ENCODE assay signal across 18 cellular contexts in genomic region chr17:81242421-81243332, GRCh38. TPM values are rescaled to one million over a fixed set of nuclear protein-coding genes. Genes with fewer than 3 reads are reported as not detected.
DNase-seq lines count a peak whose midpoint lies in the region; ATAC-seq and TF ChIP-seq lines count a peak whose summit lies in the region.
"Had no signal": no experiment of that assay in that cellular context is flagged by ENCODE, and none has a peak within 500 bp of the region (broad histone marks: within the 10 kb centered on the region; RNA-seq: fewer than 3 reads in every experiment).

No MANE protein-coding gene starts in this region.

- H3K27ac Mint-ChIP-seq in activated naive CD4-positive, alpha-beta T cell treated with anti-CD3 and anti-CD28 coated beads, Interleukin-2, amount 50 U/mL, for 24 hours: no peak overlapping the region
- H3K27ac Mint-ChIP-seq in activated naive CD8-positive, alpha-beta T cell treated with anti-CD3 and anti-CD28 coated beads, Interleukin-2, amount 10 ng/mL, durations not matched to agents 7 days and 5 days: no peak overlapping the region
- no peak overlapping the region for H3K27ac Mint-ChIP-seq in neural progenitor cell
- H3K27ac Mint-ChIP-seq in type B pancreatic cell: no peak overlapping the region

- no peak for ATAC-seq in activated naive CD8-positive, alpha-beta T cell treated with anti-CD3 and anti-CD28 coated beads, Interleukin-2, amount 10 ng/mL, durations not matched to agents 7 days and 5 days (ENCODE audit: low read depth)
- ATAC-seq in HG03457 (IDR thresholded peaks at IDR 0.05; ENCODE audit: unreplicated experiment): no peak
- ATAC-seq: activated CD4-positive, CD25-positive, alpha-beta regulatory T cell treated with anti-CD3 and anti-CD28 coated beads, Interleukin-2, amount 50 U/mL, for 24 hours; activated T-cell treated with anti-CD3 and anti-CD28 coated beads, Interleukin-2, amount 50 U/mL, for 72 hours; PC-3; sciatic nerve had no signal

- POLR2A ChIA-PET in activated naive CD8-positive, alpha-beta T cell treated with anti-CD3 and anti-CD28 coated beads, Interleukin-2, amount 10 ng/mL, durations not matched to agents 7 days and 5 days (lab: Charles Lee): no interaction called here

- no peaks in the 10 kb centered on the region for H3K36me3 Mint-ChIP-seq in activated naive CD4-positive, alpha-beta T cell treated with anti-CD3 and anti-CD28 coated beads, Interleukin-2, amount 50 U/mL, for 24 hours
- peaks cover 5% of the 10 kb centered on the region for H3K36me3 Mint-ChIP-seq in activated naive CD8-positive, alpha-beta T cell treated with anti-CD3 and anti-CD28 coated beads, Interleukin-2, amount 10 ng/mL, durations not matched to agents 7 days and 5 days
- H3K36me3 Mint-ChIP-seq in neural progenitor cell: peaks cover 1% of the 10 kb centered on the region
- H3K36me3 Mint-ChIP-seq in type B pancreatic cell: no peaks in the 10 kb centered on the region

- H3K4me1 Mint-ChIP-seq in activated naive CD4-positive, alpha-beta T cell treated with anti-CD3 and anti-CD28 coated beads, Interleukin-2, amount 50 U/mL, for 24 hours: peaks cover 31% of the 10 kb centered on the region
- H3K4me1 Mint-ChIP-seq in activated naive CD8-positive, alpha-beta T cell treated with anti-CD3 and anti-CD28 coated beads, Interleukin-2, amount 10 ng/mL, durations not matched to agents 7 days and 5 days: peaks cover 23% of the 10 kb centered on the region
- H3K4me1 Mint-ChIP-seq in neural progenitor cell: peaks cover 26% of the 10 kb centered on the region
- H3K4me1 Mint-ChIP-seq in type B pancreatic cell (ENCODE audit: unreplicated experiment): peaks cover 11% of the 10 kb centered on the region

- H3K4me2 ChIP-seq in neural progenitor cell: no peak overlapping the region

- H2AFZ ChIP-seq in neural progenitor cell (replicated peaks): no peak overlapping the region

- TF ChIP-seq EP300 in Ishikawa (IDR thresholded peaks at IDR 0.05; ENCODE audit: borderline replicate concordance): no peak

- DNase-seq in activated naive CD4-positive, alpha-beta T cell treated with Interleukin-2 at 50 U/mL for 16 hours: no peak
- DNase-seq in activated naive CD8-positive, alpha-beta T cell treated with anti-CD3 and anti-CD28 coated beads, Interleukin-2, amount 10 ng/mL, durations not matched to agents 7 days and 5 days: no peak
- no peak for DNase-seq in neural progenitor cell (ENCODE audit: low spot score)
- no peak for DNase-seq in vagina (ENCODE audit: extremely low spot score in 2 of 2)
- no peak for DNase-seq in type B pancreatic cell (ENCODE audit: extremely low spot score, unreplicated experiment)
- DNase-seq: activated T-cell treated with anti-CD3 and anti-CD28 coated beads, Interleukin-2, amount 50 U/mL, for 72 hours; DMS 273 treated with DMSO at 0.1 percent for 48 hours; NCI-H510A; PC-3; stimulated activated CD4-positive, alpha-beta T cell treated with anti-CD3 and anti-CD28 coated beads, Interleukin-4, amount 100 ng/mL, for 1 hour; upper lobe of right lung had no signal

- peaks cover 5% of the 10 kb centered on the region for H3K4me1 ChIP-seq in neural progenitor cell
- peaks cover 34% of the 10 kb centered on the region for H3K4me1 ChIP-seq in vagina

- TF ChIP-seq RAD21 in Ishikawa (IDR thresholded peaks at IDR 0.05; ENCODE audit: low read depth): no peak

- TF ChIP-seq POLR2A in vagina (IDR thresholded peaks at IDR 0.05): no peak

- no peak overlapping the region for H3K9ac ChIP-seq in neural progenitor cell

- H3K4me3 ChIP-seq in neural progenitor cell: no peak overlapping the region
- no peak overlapping the region for H3K4me3 ChIP-seq in vagina
- H3K4me3 ChIP-seq: ascending aorta, coronary artery, upper lobe of right lung had no signal

- H4K20me1 ChIP-seq in neural progenitor cell (ENCODE audit: low read depth): peaks cover 17% of the 10 kb centered on the region

- H3K9me3 ChIP-seq in neural progenitor cell (ENCODE audit: low read depth) (no peaks in the 10 kb centered on the region), vagina (no peaks in the 10 kb centered on the region)
- H3K9me3 ChIP-seq: ascending aorta, upper lobe of right lung had no signal

- H3K27me3 Mint-ChIP-seq in activated naive CD4-positive, alpha-beta T cell treated with anti-CD3 and anti-CD28 coated beads, Interleukin-2, amount 50 U/mL, for 24 hours: no peaks in the 10 kb centered on the region
- H3K27me3 Mint-ChIP-seq in activated naive CD8-positive, alpha-beta T cell treated with anti-CD3 and anti-CD28 coated beads, Interleukin-2, amount 10 ng/mL, durations not matched to agents 7 days and 5 days: no peaks in the 10 kb centered on the region
- H3K27me3 Mint-ChIP-seq in neural progenitor cell (ENCODE audit: insufficient read depth, low read depth) (peaks cover 11% of the 10 kb centered on the region), type B pancreatic cell (no peaks in the 10 kb centered on the region)

- H3K79me2 ChIP-seq in neural progenitor cell (ENCODE audit: low read depth): peaks cover 23% of the 10 kb centered on the region

- H3K27me3 ChIP-seq in neural progenitor cell (no peaks in the 10 kb centered on the region), vagina (no peaks in the 10 kb centered on the region)
- H3K27me3 ChIP-seq: ascending aorta, upper lobe of right lung had no signal

- H3K27ac ChIP-seq in neural progenitor cell (no peak overlapping the region), vagina (no peak overlapping the region)
- H3K27ac ChIP-seq: ascending aorta, coronary artery, upper lobe of right lung had no signal

- intact Hi-C loops in vagina (cut with DNase I): no loop called here

- no peak for TF ChIP-seq CTCF in neural progenitor cell (IDR thresholded peaks at IDR 0.05)
- no peak for TF ChIP-seq CTCF in vagina (IDR thresholded peaks at IDR 0.05)
- no peak for TF ChIP-seq CTCF in type B pancreatic cell (conservative IDR thresholded peaks at IDR 0.05)

- H3K4me3 Mint-ChIP-seq in activated naive CD4-positive, alpha-beta T cell treated with anti-CD3 and anti-CD28 coated beads, Interleukin-2, amount 50 U/mL, for 24 hours: peak overlapping the region; percentile 33
- peak overlapping the region; percentile 28 for H3K4me3 Mint-ChIP-seq in activated naive CD8-positive, alpha-beta T cell treated with anti-CD3 and anti-CD28 coated beads, Interleukin-2, amount 10 ng/mL, durations not matched to agents 7 days and 5 days
- H3K4me3 Mint-ChIP-seq in neural progenitor cell: peak overlapping the region; percentile 35
- H3K4me3 Mint-ChIP-seq in type B pancreatic cell: no peak overlapping the region

- H3K9me3 Mint-ChIP-seq in activated naive CD4-positive, alpha-beta T cell treated with anti-CD3 and anti-CD28 coated beads, Interleukin-2, amount 50 U/mL, for 24 hours: no peaks in the 10 kb centered on the region
- H3K9me3 Mint-ChIP-seq in activated naive CD8-positive, alpha-beta T cell treated with anti-CD3 and anti-CD28 coated beads, Interleukin-2, amount 10 ng/mL, durations not matched to agents 7 days and 5 days: no peaks in the 10 kb centered on the region
- no peaks in the 10 kb centered on the region for H3K9me3 Mint-ChIP-seq in neural progenitor cell
- H3K9me3 Mint-ChIP-seq in type B pancreatic cell: no peaks in the 10 kb centered on the region
- H3K9me3 Mint-ChIP-seq: activated T-cell treated with anti-CD3 and anti-CD28 coated beads, Interleukin-2, amount 50 U/mL, for 72 hours had no signal

- H3K36me3 ChIP-seq in neural progenitor cell (no peaks in the 10 kb centered on the region), vagina (no peaks in the 10 kb centered on the region)

- H3F3A ChIP-seq in neural progenitor cell (ENCODE audit: low read depth): peaks cover 22% of the 10 kb centered on the region

TF ChIP-seq in Ishikawa, 13 proteins besides CTCF, POLR2A, EP300 and RAD21 (continues in another document):
- no peak for TF ChIP-seq ZBTB7A (IDR thresholded peaks at IDR 0.05; ENCODE audit: low read depth)
- TF ChIP-seq USF1 (IDR thresholded peaks at IDR 0.05): no peak
- no peak for TF ChIP-seq EGR1 (IDR thresholded peaks at IDR 0.05)

RNA-seq across cellular contexts. Expression of gene NDUFAF8, which starts 3.6 kb away (rescaled TPM):
- 10 to 100 TPM; 33.0 to 44.6 TPM for total RNA-seq in activated naive CD8-positive, alpha-beta T cell treated with anti-CD3 and anti-CD28 coated beads, Interleukin-2, amount 10 ng/mL, durations not matched to agents 7 days and 5 days
- 29.8 and 34.7 TPM in 2 replicates for total RNA-seq in neural progenitor cell (ENCODE audit: low replicate concordance)
- 52.5 TPM for total RNA-seq in vagina
- 56.9 and 82.3 TPM in 2 replicates for total RNA-seq in type B pancreatic cell (ENCODE audit: low replicate concordance)

RNA-seq across cellular contexts. Expression of gene TEPSIN, which starts 3.8 kb away (rescaled TPM):
- 10 to 100 TPM; 71.1 to 78.8 TPM for total RNA-seq in activated naive CD8-positive, alpha-beta T cell treated with anti-CD3 and anti-CD28 coated beads, Interleukin-2, amount 10 ng/mL, durations not matched to agents 7 days and 5 days
- total RNA-seq in neural progenitor cell (ENCODE audit: low replicate concordance): 20.6 and 28.0 TPM in 2 replicates
- total RNA-seq in vagina: 35.4 TPM
- 45.7 and 50.1 TPM in 2 replicates for total RNA-seq in type B pancreatic cell (ENCODE audit: low replicate concordance)

RNA-seq across cellular contexts. Expression of gene CEP131, which starts 19.9 kb away (rescaled TPM):
- 10 to 100 TPM; 18.4 to 20.7 TPM for total RNA-seq in activated naive CD8-positive, alpha-beta T cell treated with anti-CD3 and anti-CD28 coated beads, Interleukin-2, amount 10 ng/mL, durations not matched to agents 7 days and 5 days
- total RNA-seq in neural progenitor cell (ENCODE audit: low replicate concordance) (7.7 and 40.9 TPM in 2 replicates), vagina (6.1 TPM), type B pancreatic cell (ENCODE audit: low replicate concordance) (12.8 and 26.8 TPM in 2 replicates)

RNA-seq across cellular contexts. Expression of gene SLC38A10, which starts 52.4 kb away (rescaled TPM):
- 10 to 100 TPM; 68.0 to 71.3 TPM for total RNA-seq in activated naive CD8-positive, alpha-beta T cell treated with anti-CD3 and anti-CD28 coated beads, Interleukin-2, amount 10 ng/mL, durations not matched to agents 7 days and 5 days
- 8.3 and 31.4 TPM in 2 replicates for total RNA-seq in neural progenitor cell (ENCODE audit: low replicate concordance)
- 67.5 TPM for total RNA-seq in vagina
- 85.0 and 118 TPM in 2 replicates for total RNA-seq in type B pancreatic cell (ENCODE audit: low replicate concordance)
